ENCODE assay signal across 11 cellular contexts in genomic region chr18:22391571-22392359, GRCh38. TPM values are rescaled to one million over a fixed set of nuclear protein-coding genes. Genes with fewer than 3 reads are reported as not detected.
DNase-seq lines count a peak whose midpoint lies in the region; ATAC-seq and TF ChIP-seq lines count a peak whose summit lies in the region.
"Had no signal": no experiment of that assay in that cellular context is flagged by ENCODE, and none has a peak within 500 bp of the region (broad histone marks: within the 10 kb centered on the region; RNA-seq: fewer than 3 reads in every experiment).

No MANE protein-coding gene starts in this region.

- no peak overlapping the region for H3K4me3 ChIP-seq in HAP-1
- H3K4me3 ChIP-seq: testis had no signal

- no peak overlapping the region for H3K27ac Mint-ChIP-seq in activated CD4-positive, alpha-beta T cell treated with anti-CD3 and anti-CD28 coated beads, Interleukin-2, amount 10 ng/mL, durations not matched to agents 24 days and 14 days
- H3K27ac Mint-ChIP-seq in activated CD8-positive, alpha-beta T cell treated with anti-CD3 and anti-CD28 coated beads for 36 hours: no peak overlapping the region
- no peak overlapping the region for H3K27ac Mint-ChIP-seq in stimulated activated naive B cell treated with anti-CD40 and anti-IgM and Interleukin-4, amounts not matched to agents 10 μg/mL and 1 μg/mL and 100 μg/mL, for 72 hours

- H3K9me3 Mint-ChIP-seq in activated CD4-positive, alpha-beta T cell treated with anti-CD3 and anti-CD28 coated beads, Interleukin-2, amount 10 ng/mL, durations not matched to agents 24 days and 14 days: peaks cover 9% of the 10 kb centered on the region
- H3K9me3 Mint-ChIP-seq in activated CD8-positive, alpha-beta T cell treated with anti-CD3 and anti-CD28 coated beads for 36 hours: no peaks in the 10 kb centered on the region
- H3K9me3 Mint-ChIP-seq in stimulated activated naive B cell treated with anti-CD40 and anti-IgM and Interleukin-4, amounts not matched to agents 10 μg/mL and 1 μg/mL and 100 μg/mL, for 72 hours: peaks cover 3 to 9% of the 10 kb centered on the region in 2 donors

- peak; percentile 87 for ATAC-seq in activated CD8-positive, alpha-beta T cell treated with anti-CD3 and anti-CD28 coated beads for 36 hours
- ATAC-seq in foreskin keratinocyte: peak; percentile 97
- no peak for ATAC-seq in GM18868 (IDR thresholded peaks at IDR 0.05; ENCODE audit: unreplicated experiment)
- no peak for ATAC-seq in stimulated activated naive B cell treated with anti-CD40 and anti-IgM and Interleukin-4, amounts not matched to agents 10 μg/mL and 1 μg/mL and 100 μg/mL, for 72 hours (replicated peaks)

- intact Hi-C loops in activated CD4-positive, alpha-beta T cell treated with anti-CD3 and anti-CD28 coated beads, Interleukin-2, amount 10 ng/mL, durations not matched to agents 24 days and 14 days (cut with micrococcal nuclease): no loop called here
- intact Hi-C loops in activated CD8-positive, alpha-beta T cell treated with anti-CD3 and anti-CD28 coated beads for 36 hours (cut with micrococcal nuclease): no loop called here

- TF ChIP-seq CTCF in activated CD8-positive, alpha-beta T cell treated with anti-CD3 and anti-CD28 coated beads for 36 hours (IDR thresholded peaks at IDR 0.05): no peak
- no peak for TF ChIP-seq CTCF in foreskin keratinocyte (conservative IDR thresholded peaks at IDR 0.05)

- peak; percentile 15 for DNase-seq in activated CD4-positive, alpha-beta T cell treated with anti-CD3 and anti-CD28 coated beads, Interleukin-2, amount 50 U/mL, for 1 hour
- no peak for DNase-seq in activated CD4-positive, alpha-beta T cell treated with anti-CD3 and anti-CD28 coated beads, Interleukin-2, amount 10 ng/mL, durations not matched to agents 24 days and 14 days
- peak; percentile 77 for DNase-seq in activated CD8-positive, alpha-beta T cell treated with anti-CD3 and anti-CD28 coated beads for 36 hours
- peak; percentile 95 to 97 for DNase-seq in foreskin keratinocyte
- peak; percentile 20 to 24 for DNase-seq in stimulated activated CD8-positive, alpha-beta memory T cell treated with anti-CD3 and anti-CD28 coated beads, Interleukin-7, amount 100 ng/mL, for 48 hours (ENCODE audit: extremely low read depth in 1 of 2, low read depth in 1 of 2)
- DNase-seq in stimulated activated naive B cell treated with anti-CD40 and anti-IgM and Interleukin-4, amounts not matched to agents 10 μg/mL and 1 μg/mL and 100 μg/mL, for 72 hours: no peak
- no peak for DNase-seq in HAP-1 (ENCODE audit: low spot score in 2 of 2)
- DNase-seq: Caco-2, testis had no signal

- POLR2A ChIA-PET in activated CD8-positive, alpha-beta T cell treated with anti-CD3 and anti-CD28 coated beads for 36 hours (lab: Charles Lee): no interaction called here

- H3K9me3 ChIP-seq in HAP-1: no peaks in the 10 kb centered on the region
- H3K9me3 ChIP-seq: Caco-2, testis had no signal

- CTCF ChIA-PET in activated CD8-positive, alpha-beta T cell treated with anti-CD3 and anti-CD28 coated beads for 36 hours (lab: Charles Lee): no interaction called here

- H3K36me3 ChIP-seq in HAP-1 (replicated peaks): no peaks in the 10 kb centered on the region

- in situ Hi-C loops in HAP-1 (cut with MboI; ENCODE audit: low sequenced_read_pairs): no loop called here

- H3K4me1 ChIP-seq in foreskin keratinocyte (peaks cover 8% of the 10 kb centered on the region), HAP-1 (no peaks in the 10 kb centered on the region)
- H3K4me1 ChIP-seq: testis had no signal

- H3K36me3 Mint-ChIP-seq in activated CD4-positive, alpha-beta T cell treated with anti-CD3 and anti-CD28 coated beads, Interleukin-2, amount 10 ng/mL, durations not matched to agents 24 days and 14 days (ENCODE audit: low read depth): no peaks in the 10 kb centered on the region
- no peaks in the 10 kb centered on the region for H3K36me3 Mint-ChIP-seq in activated CD8-positive, alpha-beta T cell treated with anti-CD3 and anti-CD28 coated beads for 36 hours (ENCODE audit: low read depth)
- H3K36me3 Mint-ChIP-seq in stimulated activated naive B cell treated with anti-CD40 and anti-IgM and Interleukin-4, amounts not matched to agents 10 μg/mL and 1 μg/mL and 100 μg/mL, for 72 hours: no peaks in the 10 kb centered on the region

- peak overlapping the region; percentile 24 for H3K27ac ChIP-seq in foreskin keratinocyte
- H3K27ac ChIP-seq: testis had no signal

- H3K4me3 Mint-ChIP-seq in activated CD4-positive, alpha-beta T cell treated with anti-CD3 and anti-CD28 coated beads, Interleukin-2, amount 10 ng/mL, durations not matched to agents 24 days and 14 days: no peak overlapping the region
- H3K4me3 Mint-ChIP-seq in activated CD8-positive, alpha-beta T cell treated with anti-CD3 and anti-CD28 coated beads for 36 hours: no peak overlapping the region
- H3K4me3 Mint-ChIP-seq in stimulated activated naive B cell treated with anti-CD40 and anti-IgM and Interleukin-4, amounts not matched to agents 10 μg/mL and 1 μg/mL and 100 μg/mL, for 72 hours: no peak overlapping the region

- H3K4me1 Mint-ChIP-seq in activated CD4-positive, alpha-beta T cell treated with anti-CD3 and anti-CD28 coated beads, Interleukin-2, amount 10 ng/mL, durations not matched to agents 24 days and 14 days: no peaks in the 10 kb centered on the region
- peaks cover 12% of the 10 kb centered on the region for H3K4me1 Mint-ChIP-seq in activated CD8-positive, alpha-beta T cell treated with anti-CD3 and anti-CD28 coated beads for 36 hours (ENCODE audit: low read depth)
- no peaks in the 10 kb centered on the region for H3K4me1 Mint-ChIP-seq in stimulated activated naive B cell treated with anti-CD40 and anti-IgM and Interleukin-4, amounts not matched to agents 10 μg/mL and 1 μg/mL and 100 μg/mL, for 72 hours

- peaks cover 63% of the 10 kb centered on the region for H3K27me3 ChIP-seq in foreskin keratinocyte
- no peaks in the 10 kb centered on the region; the same call in 1 of the 2 replicates for H3K27me3 ChIP-seq in HAP-1 (ENCODE audit: low read depth)
- H3K27me3 ChIP-seq: testis had no signal

- H3K27me3 Mint-ChIP-seq in activated CD4-positive, alpha-beta T cell treated with anti-CD3 and anti-CD28 coated beads, Interleukin-2, amount 10 ng/mL, durations not matched to agents 24 days and 14 days: no peaks in the 10 kb centered on the region
- H3K27me3 Mint-ChIP-seq in activated CD8-positive, alpha-beta T cell treated with anti-CD3 and anti-CD28 coated beads for 36 hours: no peaks in the 10 kb centered on the region
- no peaks in the 10 kb centered on the region for H3K27me3 Mint-ChIP-seq in stimulated activated naive B cell treated with anti-CD40 and anti-IgM and Interleukin-4, amounts not matched to agents 10 μg/mL and 1 μg/mL and 100 μg/mL, for 72 hours

RNA-seq across cellular contexts. Expression of gene CTAGE1, which starts 25.9 kb away (rescaled TPM):
- not detected in 2 replicates for total RNA-seq in activated CD4-positive, alpha-beta T cell treated with anti-CD3 and anti-CD28 coated beads, Interleukin-2, amount 10 ng/mL, durations not matched to agents 24 days and 14 days
- total RNA-seq in activated CD8-positive, alpha-beta T cell treated with anti-CD3 and anti-CD28 coated beads for 36 hours: not detected
- total RNA-seq in foreskin keratinocyte: not detected in 2 replicates
- not detected in 2 replicates for polyA plus RNA-seq in foreskin keratinocyte
- total RNA-seq: Caco-2; T-helper 2 cell treated with Interferon-gamma antibody and Interleukin-4, amounts not matched to agents 100 ng/mL and 5 ng/mL, for 36 hours had no signal

Comparison
In these comparisons a context has a peak if more than half of its experiments do, and no peak if none do; other contexts are left out.
1. DNase-seq: peak in activated CD4-positive, alpha-beta T cell treated with anti-CD3 and anti-CD28 coated beads, Interleukin-2, amount 50 U/mL, for 1 hour (single experiment), activated CD8-positive, alpha-beta T cell treated with anti-CD3 and anti-CD28 coated beads for 36 hours (single experiment), foreskin keratinocyte (2 of 2) and stimulated activated CD8-positive, alpha-beta memory T cell treated with anti-CD3 and anti-CD28 coated beads, Interleukin-7, amount 100 ng/mL, for 48 hours (2 of 2); none in activated CD4-positive, alpha-beta T cell treated with anti-CD3 and anti-CD28 coated beads, Interleukin-2, amount 10 ng/mL, durations not matched to agents 24 days and 14 days (single experiment), stimulated activated naive B cell treated with anti-CD40 and anti-IgM and Interleukin-4, amounts not matched to agents 10 μg/mL and 1 μg/mL and 100 μg/mL, for 72 hours (single experiment) and HAP-1 (0 of 2).
2. ATAC-seq: peak in activated CD8-positive, alpha-beta T cell treated with anti-CD3 and anti-CD28 coated beads for 36 hours (single experiment) and foreskin keratinocyte (single experiment); none in GM18868 (single experiment) and stimulated activated naive B cell treated with anti-CD40 and anti-IgM and Interleukin-4, amounts not matched to agents 10 μg/mL and 1 μg/mL and 100 μg/mL, for 72 hours (0 of 2).